In the genomic region with DNA sequence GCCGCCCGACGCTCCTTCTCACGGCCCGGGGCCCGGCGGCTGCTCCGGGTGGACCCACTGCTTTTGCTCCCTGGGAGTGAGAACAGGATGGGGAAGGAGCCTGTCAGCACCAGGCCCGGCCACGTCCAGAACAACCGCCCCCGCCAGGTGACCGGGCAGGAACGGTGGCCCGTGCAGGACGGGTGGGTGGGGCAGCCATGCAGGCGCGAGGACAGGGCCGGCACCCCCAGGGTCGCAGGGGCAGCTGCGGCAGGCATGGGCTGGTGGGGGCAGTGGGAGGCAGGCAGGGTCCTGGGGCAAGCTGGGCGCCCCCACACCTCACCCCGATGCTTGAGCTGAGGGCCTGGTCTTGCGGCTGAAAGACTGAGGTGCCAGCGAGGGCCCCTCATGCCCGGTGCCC, we compare ENCODE assay signal across 11 cellular contexts. TPM values are rescaled to one million over a fixed set of nuclear protein-coding genes. Genes with fewer than 3 reads are reported as not detected.
"Had no signal": no experiment of that assay in that cellular context is flagged by ENCODE, and none has a peak within 500 bp of the region (broad histone marks: within the 10 kb centered on the region; RNA-seq: fewer than 3 reads in every experiment).

No MANE protein-coding gene starts in this region.

- H3K9me3 ChIP-seq: HAP-1 had no signal

- FAIRE-seq: H1, H54 had no signal

- DNase-seq: GM23248, GOT3, H9, HCEC 1CT, HFFc6 had no signal

- H3K9ac ChIP-seq: GM23248 had no signal

- H3K27ac ChIP-seq: GM23248 had no signal

- H2AFZ ChIP-seq: GM23248, GM23338 had no signal

- H3K4me3 ChIP-seq: GM23248, GM23338, HAP-1 had no signal

- ATAC-seq: GM23338, HCT116 had no signal

- H3K4me1 ChIP-seq: HAP-1 had no signal

- H3K4me2 ChIP-seq: GM23338 had no signal

RNA-seq across cellular contexts. Expression of a gene that starts 5.4 kb away (rescaled TPM):
- total RNA-seq: H4 had no signal
- polyA plus RNA-seq: GM23248, GM23338 had no signal
